ENCODE assay signal across 1 cellular context in genomic region chr11:10322830-10323792, GRCh38.
A peak's percentile ranks its signal among the peaks of the same experiment; 100 is the strongest.
TF ChIP-seq lines count a peak whose summit lies in the region.

No MANE protein-coding gene starts in this region.

TF ChIP-seq in HepG2, 621 proteins besides CTCF, POLR2A, EP300 and RAD21 (continued from another document and continues in another):
- no peak for TF ChIP-seq MIER3 (CRISPR knock-in tag; IDR thresholded peaks at IDR 0.05; ENCODE audit: borderline replicate concordance)
- TF ChIP-seq, protein P1, sequence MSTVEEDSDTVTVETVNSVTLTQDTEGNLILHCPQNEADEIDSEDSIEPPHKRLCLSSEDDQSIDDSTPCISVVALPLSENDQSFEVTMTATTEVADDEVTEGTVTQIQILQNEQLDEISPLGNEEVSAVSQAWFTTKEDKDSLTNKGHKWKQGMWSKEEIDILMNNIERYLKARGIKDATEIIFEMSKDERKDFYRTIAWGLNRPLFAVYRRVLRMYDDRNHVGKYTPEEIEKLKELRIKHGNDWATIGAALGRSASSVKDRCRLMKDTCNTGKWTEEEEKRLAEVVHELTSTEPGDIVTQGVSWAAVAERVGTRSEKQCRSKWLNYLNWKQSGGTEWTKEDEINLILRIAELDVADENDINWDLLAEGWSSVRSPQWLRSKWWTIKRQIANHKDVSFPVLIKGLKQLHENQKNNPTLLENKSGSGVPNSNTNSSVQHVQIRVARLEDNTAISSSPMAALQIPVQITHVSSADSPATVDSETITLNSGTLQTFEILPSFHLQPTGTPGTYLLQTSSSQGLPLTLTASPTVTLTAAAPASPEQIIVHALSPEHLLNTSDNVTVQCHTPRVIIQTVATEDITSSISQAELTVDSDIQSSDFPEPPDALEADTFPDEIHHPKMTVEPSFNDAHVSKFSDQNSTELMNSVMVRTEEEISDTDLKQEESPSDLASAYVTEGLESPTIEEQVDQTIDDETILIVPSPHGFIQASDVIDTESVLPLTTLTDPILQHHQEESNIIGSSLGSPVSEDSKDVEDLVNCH (CRISPR knock-in tag; IDR thresholded peaks at IDR 0.05), result no peak
- no peak for TF ChIP-seq NFE2L1 (CRISPR knock-in tag; IDR thresholded peaks at IDR 0.05; ENCODE audit: borderline replicate concordance)
- TF ChIP-seq ZNF263 (CRISPR knock-in tag; IDR thresholded peaks at IDR 0.05), result no peak
- TF ChIP-seq CREB1 (IDR thresholded peaks at IDR 0.05), result peak; percentile 34; the same call in 1 of the 2 replicates
- peak; percentile 64 for TF ChIP-seq CREB1 (CRISPR knock-in tag; IDR thresholded peaks at IDR 0.05)
- TF ChIP-seq, protein P2, sequence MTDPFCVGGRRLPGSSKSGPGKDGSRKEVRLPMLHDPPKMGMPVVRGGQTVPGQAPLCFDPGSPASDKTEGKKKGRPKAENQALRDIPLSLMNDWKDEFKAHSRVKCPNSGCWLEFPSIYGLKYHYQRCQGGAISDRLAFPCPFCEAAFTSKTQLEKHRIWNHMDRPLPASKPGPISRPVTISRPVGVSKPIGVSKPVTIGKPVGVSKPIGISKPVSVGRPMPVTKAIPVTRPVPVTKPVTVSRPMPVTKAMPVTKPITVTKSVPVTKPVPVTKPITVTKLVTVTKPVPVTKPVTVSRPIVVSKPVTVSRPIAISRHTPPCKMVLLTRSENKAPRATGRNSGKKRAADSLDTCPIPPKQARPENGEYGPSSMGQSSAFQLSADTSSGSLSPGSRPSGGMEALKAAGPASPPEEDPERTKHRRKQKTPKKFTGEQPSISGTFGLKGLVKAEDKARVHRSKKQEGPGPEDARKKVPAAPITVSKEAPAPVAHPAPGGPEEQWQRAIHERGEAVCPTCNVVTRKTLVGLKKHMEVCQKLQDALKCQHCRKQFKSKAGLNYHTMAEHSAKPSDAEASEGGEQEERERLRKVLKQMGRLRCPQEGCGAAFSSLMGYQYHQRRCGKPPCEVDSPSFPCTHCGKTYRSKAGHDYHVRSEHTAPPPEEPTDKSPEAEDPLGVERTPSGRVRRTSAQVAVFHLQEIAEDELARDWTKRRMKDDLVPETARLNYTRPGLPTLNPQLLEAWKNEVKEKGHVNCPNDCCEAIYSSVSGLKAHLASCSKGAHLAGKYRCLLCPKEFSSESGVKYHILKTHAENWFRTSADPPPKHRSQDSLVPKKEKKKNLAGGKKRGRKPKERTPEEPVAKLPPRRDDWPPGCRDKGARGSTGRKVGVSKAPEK (CRISPR knock-in tag; IDR thresholded peaks at IDR 0.05; ENCODE audit: borderline replicate concordance), result no peak
- no peak for TF ChIP-seq ZZZ3 (CRISPR knock-in tag; IDR thresholded peaks at IDR 0.05; ENCODE audit: borderline replicate concordance)
- TF ChIP-seq SMC3 (IDR thresholded peaks at IDR 0.05; ENCODE audit: low read length), result peak; percentile 46
- TF ChIP-seq SSRP1 (CRISPR knock-in tag; IDR thresholded peaks at IDR 0.05), result 0 out of 2 replicates have a peak, but pooled peaks have one; percentile 25
- TF ChIP-seq, protein P3, sequence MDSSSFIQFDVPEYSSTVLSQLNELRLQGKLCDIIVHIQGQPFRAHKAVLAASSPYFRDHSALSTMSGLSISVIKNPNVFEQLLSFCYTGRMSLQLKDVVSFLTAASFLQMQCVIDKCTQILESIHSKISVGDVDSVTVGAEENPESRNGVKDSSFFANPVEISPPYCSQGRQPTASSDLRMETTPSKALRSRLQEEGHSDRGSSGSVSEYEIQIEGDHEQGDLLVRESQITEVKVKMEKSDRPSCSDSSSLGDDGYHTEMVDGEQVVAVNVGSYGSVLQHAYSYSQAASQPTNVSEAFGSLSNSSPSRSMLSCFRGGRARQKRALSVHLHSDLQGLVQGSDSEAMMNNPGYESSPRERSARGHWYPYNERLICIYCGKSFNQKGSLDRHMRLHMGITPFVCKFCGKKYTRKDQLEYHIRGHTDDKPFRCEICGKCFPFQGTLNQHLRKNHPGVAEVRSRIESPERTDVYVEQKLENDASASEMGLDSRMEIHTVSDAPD (CRISPR knock-in tag; IDR thresholded peaks at IDR 0.05), result no peak
- no peak for TF ChIP-seq ZNF446 (CRISPR knock-in tag; IDR thresholded peaks at IDR 0.05)
- no peak for TF ChIP-seq ZNF543 (CRISPR knock-in tag; IDR thresholded peaks at IDR 0.05)
- TF ChIP-seq, protein P4, sequence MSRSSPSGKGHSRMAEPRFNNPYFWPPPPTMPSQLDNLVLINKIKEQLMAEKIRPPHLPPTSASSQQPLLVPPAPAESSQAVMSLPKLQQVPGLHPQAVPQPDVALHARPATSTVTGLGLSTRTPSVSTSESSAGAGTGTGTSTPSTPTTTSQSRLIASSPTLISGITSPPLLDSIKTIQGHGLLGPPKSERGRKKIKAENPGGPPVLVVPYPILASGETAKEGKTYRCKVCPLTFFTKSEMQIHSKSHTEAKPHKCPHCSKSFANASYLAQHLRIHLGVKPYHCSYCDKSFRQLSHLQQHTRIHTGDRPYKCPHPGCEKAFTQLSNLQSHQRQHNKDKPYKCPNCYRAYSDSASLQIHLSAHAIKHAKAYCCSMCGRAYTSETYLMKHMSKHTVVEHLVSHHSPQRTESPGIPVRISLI (CRISPR knock-in tag; IDR thresholded peaks at IDR 0.05; ENCODE audit: borderline replicate concordance), result peak; percentile 97
- TF ChIP-seq ZNF609 (CRISPR knock-in tag; IDR thresholded peaks at IDR 0.05; ENCODE audit: borderline replicate concordance), result no peak
- TF ChIP-seq TBP (CRISPR knock-in tag; IDR thresholded peaks at IDR 0.05), result no peak
- TF ChIP-seq REST (IDR thresholded peaks at IDR 0.05; ENCODE audit: borderline replicate concordance in 1 of 2, low read depth in 1 of 2, low read length in 2 of 2), result no peak
- TF ChIP-seq ZNF101 (CRISPR knock-in tag; IDR thresholded peaks at IDR 0.05; ENCODE audit: borderline replicate concordance, low read depth), result no peak
- no peak for TF ChIP-seq ZNF468 (CRISPR knock-in tag; IDR thresholded peaks at IDR 0.05)
- TF ChIP-seq ZFP37 (CRISPR knock-in tag; IDR thresholded peaks at IDR 0.05; ENCODE audit: borderline replicate concordance), result no peak
- TF ChIP-seq GZF1 (CRISPR knock-in tag; IDR thresholded peaks at IDR 0.05), result no peak
- no peak for TF ChIP-seq ZNF460 (CRISPR knock-in tag; IDR thresholded peaks at IDR 0.05; ENCODE audit: borderline replicate concordance)
- no peak for TF ChIP-seq SKIL (CRISPR knock-in tag; IDR thresholded peaks at IDR 0.05; ENCODE audit: borderline replicate concordance)
- no peak for TF ChIP-seq ZNF383 (CRISPR knock-in tag; IDR thresholded peaks at IDR 0.05; ENCODE audit: borderline replicate concordance)
- TF ChIP-seq PLSCR1 (CRISPR knock-in tag; IDR thresholded peaks at IDR 0.05; ENCODE audit: borderline replicate concordance), result no peak
- 0 out of 2 replicates have a peak, but pooled peaks have one; percentile 50 for TF ChIP-seq ZNF614 (CRISPR knock-in tag; IDR thresholded peaks at IDR 0.05; ENCODE audit: borderline replicate concordance)
- no peak for TF ChIP-seq FOXM1 (CRISPR knock-in tag; IDR thresholded peaks at IDR 0.05)
- TF ChIP-seq ZNF574 (CRISPR knock-in tag; IDR thresholded peaks at IDR 0.05), result no peak
- no peak for TF ChIP-seq SMARCE1 (IDR thresholded peaks at IDR 0.05; ENCODE audit: borderline replicate concordance)
- TF ChIP-seq, protein P5, sequence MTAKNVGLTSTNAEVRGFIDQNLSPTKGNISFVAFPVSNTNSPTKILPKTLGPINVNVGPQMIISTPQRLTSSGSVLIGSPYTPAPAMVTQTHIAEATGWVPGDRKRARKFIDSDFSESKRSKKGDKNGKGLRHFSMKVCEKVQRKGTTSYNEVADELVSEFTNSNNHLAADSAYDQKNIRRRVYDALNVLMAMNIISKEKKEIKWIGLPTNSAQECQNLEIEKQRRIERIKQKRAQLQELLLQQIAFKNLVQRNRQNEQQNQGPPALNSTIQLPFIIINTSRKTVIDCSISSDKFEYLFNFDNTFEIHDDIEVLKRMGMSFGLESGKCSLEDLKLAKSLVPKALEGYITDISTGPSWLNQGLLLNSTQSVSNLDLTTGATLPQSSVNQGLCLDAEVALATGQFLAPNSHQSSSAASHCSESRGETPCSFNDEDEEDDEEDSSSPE (CRISPR knock-in tag; IDR thresholded peaks at IDR 0.05), result no peak
- TF ChIP-seq ZNF530 (CRISPR knock-in tag; IDR thresholded peaks at IDR 0.05; ENCODE audit: low read depth), result no peak
- peak; percentile 31; the same call in 1 of the 2 replicates for TF ChIP-seq TBX2 (CRISPR knock-in tag; IDR thresholded peaks at IDR 0.05; ENCODE audit: borderline replicate concordance)
